In genomic region chr2:130767408-130767775, GRCh38 we compare ENCODE assay signal across 22 cellular contexts. TPM values are rescaled to one million over a fixed set of nuclear protein-coding genes. Genes with fewer than 3 reads are reported as not detected.
"Had no signal": no experiment of that assay in that cellular context is flagged by ENCODE, and none has a peak within 500 bp of the region (broad histone marks: within the 10 kb centered on the region; RNA-seq: fewer than 3 reads in every experiment).

No MANE protein-coding gene starts in this region.

- H3K9me3 Mint-ChIP-seq: activated B cell treated with CpG ODN at 0.5 μM for 24 hours; activated naive CD8-positive, alpha-beta T cell treated with anti-CD3 and anti-CD28 coated beads, Interleukin-2, amount 10 ng/mL, durations not matched to agents 7 days and 5 days; activated T-cell treated with anti-CD3 and anti-CD28 coated beads, Interleukin-2, amount 50 U/mL, for 72 hours; dendritic cell treated with granulocyte-macrophage colony-stimulating factor and Interleukin-4, amounts not matched to agents 40 ng/mL and 50 ng/mL, for 4 days; neural crest cell had no signal

- ATAC-seq: activated T-cell treated with anti-CD3 and anti-CD28 coated beads, Interleukin-2, amount 50 U/mL, for 72 hours had no signal

- H3K36me3 ChIP-seq: brain microvascular endothelial cell, lower lobe of right lung, pancreas, tibial artery had no signal

- H3K27me3 Mint-ChIP-seq: dendritic cell treated with granulocyte-macrophage colony-stimulating factor and Interleukin-4, amounts not matched to agents 40 ng/mL and 50 ng/mL, for 4 days had no signal

- H3K4me1 Mint-ChIP-seq: activated B cell treated with CpG ODN at 0.5 μM for 24 hours; activated naive CD8-positive, alpha-beta T cell treated with anti-CD3 and anti-CD28 coated beads, Interleukin-2, amount 10 ng/mL, durations not matched to agents 7 days and 5 days; neural crest cell had no signal

- DNase-seq: activated B cell treated with CpG ODN at 0.5 μM for 24 hours; activated CD4-positive, alpha-beta T cell treated with anti-CD3 and anti-CD28 coated beads for 48 hours; activated CD8-positive, alpha-beta memory T cell treated with anti-CD3 and anti-CD28 coated beads, Interleukin-2, amount 50 U/mL, for 48 hours; activated naive CD4-positive, alpha-beta T cell; activated naive CD8-positive, alpha-beta T cell treated with anti-CD3 and anti-CD28 coated beads, Interleukin-2, amount 10 ng/mL, durations not matched to agents 7 days and 5 days; activated T-cell treated with anti-CD3 and anti-CD28 coated beads, Interleukin-2, amount 50 U/mL, for 72 hours; anterior cingulate cortex; brain microvascular endothelial cell; effector memory CD4-positive, alpha-beta T cell; foreskin keratinocyte; glutamatergic neuron; hypothalamus; lower lobe of right lung; pancreas; stimulated activated CD4-positive, alpha-beta T cell treated with anti-CD3 and anti-CD28 coated beads, Interleukin-2, amount 100 ng/mL, for 48 hours; stimulated activated naive CD4-positive, alpha-beta T cell; T-helper 2 cell; tibial artery had no signal

- H3K27ac Mint-ChIP-seq: activated B cell treated with CpG ODN at 0.5 μM for 24 hours; activated naive CD8-positive, alpha-beta T cell treated with anti-CD3 and anti-CD28 coated beads, Interleukin-2, amount 10 ng/mL, durations not matched to agents 7 days and 5 days; activated T-cell treated with anti-CD3 and anti-CD28 coated beads, Interleukin-2, amount 50 U/mL, for 72 hours; dendritic cell treated with granulocyte-macrophage colony-stimulating factor and Interleukin-4, amounts not matched to agents 40 ng/mL and 50 ng/mL, for 4 days had no signal

- H3K27me3 ChIP-seq: brain microvascular endothelial cell, pancreas had no signal

- H3K36me3 Mint-ChIP-seq: activated naive CD8-positive, alpha-beta T cell treated with anti-CD3 and anti-CD28 coated beads, Interleukin-2, amount 10 ng/mL, durations not matched to agents 7 days and 5 days had no signal

- H3K27ac ChIP-seq: brain microvascular endothelial cell, foreskin keratinocyte, lower lobe of right lung, pancreas, tibial artery had no signal

- H3K4me3 Mint-ChIP-seq: activated B cell treated with CpG ODN at 0.5 μM for 24 hours; activated naive CD8-positive, alpha-beta T cell treated with anti-CD3 and anti-CD28 coated beads, Interleukin-2, amount 10 ng/mL, durations not matched to agents 7 days and 5 days; activated T-cell treated with anti-CD3 and anti-CD28 coated beads, Interleukin-2, amount 50 U/mL, for 72 hours; dendritic cell treated with granulocyte-macrophage colony-stimulating factor and Interleukin-4, amounts not matched to agents 40 ng/mL and 50 ng/mL, for 4 days; neural crest cell had no signal

- H3K9me3 ChIP-seq: lower lobe of right lung, pancreas, tibial artery had no signal

- H3K4me3 ChIP-seq: lower lobe of right lung, pancreas, tibial artery had no signal

- H3K4me1 ChIP-seq: foreskin keratinocyte, lower lobe of right lung, pancreas, tibial artery had no signal

RNA-seq across cellular contexts. Expression of gene AMER3, which starts 12.1 kb away (rescaled TPM):
- total RNA-seq: activated B cell treated with CpG ODN at 0.5 μM for 24 hours; activated naive CD8-positive, alpha-beta T cell treated with anti-CD3 and anti-CD28 coated beads, Interleukin-2, amount 10 ng/mL, durations not matched to agents 7 days and 5 days; activated T-cell treated with anti-CD3 and anti-CD28 coated beads, Interleukin-2, amount 50 U/mL, for 72 hours; foreskin keratinocyte; lower lobe of right lung; subcutaneous adipose tissue had no signal
- polyA plus RNA-seq: foreskin keratinocyte had no signal

RNA-seq across cellular contexts. Expression of gene GPR148, which starts 38.5 kb away (rescaled TPM):
- total RNA-seq: activated B cell treated with CpG ODN at 0.5 μM for 24 hours; activated naive CD8-positive, alpha-beta T cell treated with anti-CD3 and anti-CD28 coated beads, Interleukin-2, amount 10 ng/mL, durations not matched to agents 7 days and 5 days; activated T-cell treated with anti-CD3 and anti-CD28 coated beads, Interleukin-2, amount 50 U/mL, for 72 hours; cerebellum; foreskin keratinocyte; lower lobe of right lung; neural crest cell; subcutaneous adipose tissue had no signal
- polyA plus RNA-seq: foreskin keratinocyte had no signal
